Comparison of ENCODE assay signal across 2 cellular contexts in genomic region chr12:132132609-132133430, GRCh38.
TF ChIP-seq lines count a peak whose summit lies in the region.

No MANE protein-coding gene starts in this region.

TF ChIP-seq in GM23338, 12 proteins besides CTCF, POLR2A, EP300 and RAD21 (continued from another document):
- TF ChIP-seq, protein P1, sequence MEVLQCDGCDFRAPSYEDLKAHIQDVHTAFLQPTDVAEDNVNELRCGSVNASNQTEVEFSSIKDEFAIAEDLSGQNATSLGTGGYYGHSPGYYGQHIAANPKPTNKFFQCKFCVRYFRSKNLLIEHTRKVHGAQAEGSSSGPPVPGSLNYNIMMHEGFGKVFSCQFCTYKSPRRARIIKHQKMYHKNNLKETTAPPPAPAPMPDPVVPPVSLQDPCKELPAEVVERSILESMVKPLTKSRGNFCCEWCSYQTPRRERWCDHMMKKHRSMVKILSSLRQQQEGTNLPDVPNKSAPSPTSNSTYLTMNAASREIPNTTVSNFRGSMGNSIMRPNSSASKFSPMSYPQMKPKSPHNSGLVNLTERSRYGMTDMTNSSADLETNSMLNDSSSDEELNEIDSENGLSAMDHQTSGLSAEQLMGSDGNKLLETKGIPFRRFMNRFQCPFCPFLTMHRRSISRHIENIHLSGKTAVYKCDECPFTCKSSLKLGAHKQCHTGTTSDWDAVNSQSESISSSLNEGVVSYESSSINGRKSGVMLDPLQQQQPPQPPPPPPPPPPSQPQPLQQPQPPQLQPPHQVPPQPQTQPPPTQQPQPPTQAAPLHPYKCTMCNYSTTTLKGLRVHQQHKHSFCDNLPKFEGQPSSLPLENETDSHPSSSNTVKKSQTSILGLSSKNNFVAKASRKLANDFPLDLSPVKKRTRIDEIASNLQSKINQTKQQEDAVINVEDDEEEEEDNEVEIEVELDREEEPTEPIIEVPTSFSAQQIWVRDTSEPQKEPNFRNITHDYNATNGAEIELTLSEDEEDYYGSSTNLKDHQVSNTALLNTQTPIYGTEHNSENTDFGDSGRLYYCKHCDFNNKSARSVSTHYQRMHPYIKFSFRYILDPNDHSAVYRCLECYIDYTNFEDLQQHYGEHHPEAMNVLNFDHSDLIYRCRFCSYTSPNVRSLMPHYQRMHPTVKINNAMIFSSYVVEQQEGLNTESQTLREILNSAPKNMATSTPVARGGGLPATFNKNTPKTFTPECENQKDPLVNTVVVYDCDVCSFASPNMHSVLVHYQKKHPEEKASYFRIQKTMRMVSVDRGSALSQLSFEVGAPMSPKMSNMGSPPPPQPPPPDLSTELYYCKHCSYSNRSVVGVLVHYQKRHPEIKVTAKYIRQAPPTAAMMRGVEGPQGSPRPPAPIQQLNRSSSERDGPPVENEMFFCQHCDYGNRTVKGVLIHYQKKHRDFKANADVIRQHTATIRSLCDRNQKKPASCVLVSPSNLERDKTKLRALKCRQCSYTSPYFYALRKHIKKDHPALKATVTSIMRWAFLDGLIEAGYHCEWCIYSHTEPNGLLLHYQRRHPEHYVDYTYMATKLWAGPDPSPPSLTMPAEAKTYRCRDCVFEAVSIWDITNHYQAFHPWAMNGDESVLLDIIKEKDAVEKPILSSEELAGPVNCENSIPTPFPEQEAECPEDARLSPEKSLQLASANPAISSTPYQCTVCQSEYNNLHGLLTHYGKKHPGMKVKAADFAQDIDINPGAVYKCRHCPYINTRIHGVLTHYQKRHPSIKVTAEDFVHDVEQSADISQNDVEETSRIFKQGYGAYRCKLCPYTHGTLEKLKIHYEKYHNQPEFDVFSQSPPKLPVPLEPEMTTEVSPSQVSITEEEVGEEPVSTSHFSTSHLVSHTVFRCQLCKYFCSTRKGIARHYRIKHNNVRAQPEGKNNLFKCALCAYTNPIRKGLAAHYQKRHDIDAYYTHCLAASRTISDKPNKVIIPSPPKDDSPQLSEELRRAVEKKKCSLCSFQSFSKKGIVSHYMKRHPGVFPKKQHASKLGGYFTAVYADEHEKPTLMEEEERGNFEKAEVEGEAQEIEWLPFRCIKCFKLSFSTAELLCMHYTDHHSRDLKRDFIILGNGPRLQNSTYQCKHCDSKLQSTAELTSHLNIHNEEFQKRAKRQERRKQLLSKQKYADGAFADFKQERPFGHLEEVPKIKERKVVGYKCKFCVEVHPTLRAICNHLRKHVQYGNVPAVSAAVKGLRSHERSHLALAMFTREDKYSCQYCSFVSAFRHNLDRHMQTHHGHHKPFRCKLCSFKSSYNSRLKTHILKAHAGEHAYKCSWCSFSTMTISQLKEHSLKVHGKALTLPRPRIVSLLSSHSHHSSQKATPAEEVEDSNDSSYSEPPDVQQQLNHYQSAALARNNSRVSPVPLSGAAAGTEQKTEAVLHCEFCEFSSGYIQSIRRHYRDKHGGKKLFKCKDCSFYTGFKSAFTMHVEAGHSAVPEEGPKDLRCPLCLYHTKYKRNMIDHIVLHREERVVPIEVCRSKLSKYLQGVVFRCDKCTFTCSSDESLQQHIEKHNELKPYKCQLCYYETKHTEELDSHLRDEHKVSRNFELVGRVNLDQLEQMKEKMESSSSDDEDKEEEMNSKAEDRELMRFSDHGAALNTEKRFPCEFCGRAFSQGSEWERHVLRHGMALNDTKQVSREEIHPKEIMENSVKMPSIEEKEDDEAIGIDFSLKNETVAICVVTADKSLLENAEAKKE (CRISPR knock-in tag; IDR thresholded peaks at IDR 0.05), result no peak
- TF ChIP-seq NANOG (IDR thresholded peaks at IDR 0.05; ENCODE audit: borderline replicate concordance) (no peak), POLR2AphosphoS5 (IDR thresholded peaks at IDR 0.05; ENCODE audit: low read depth) (no peak), JUNB (IDR thresholded peaks at IDR 0.05; ENCODE audit: unreplicated experiment) (no peak), EZH2 (IDR thresholded peaks at IDR 0.05; ENCODE audit: low read depth, unreplicated experiment) (no peak), EZH2phosphoT487 (IDR thresholded peaks at IDR 0.05; ENCODE audit: unreplicated experiment) (no peak)
- TF ChIP-seq, protein P2, sequence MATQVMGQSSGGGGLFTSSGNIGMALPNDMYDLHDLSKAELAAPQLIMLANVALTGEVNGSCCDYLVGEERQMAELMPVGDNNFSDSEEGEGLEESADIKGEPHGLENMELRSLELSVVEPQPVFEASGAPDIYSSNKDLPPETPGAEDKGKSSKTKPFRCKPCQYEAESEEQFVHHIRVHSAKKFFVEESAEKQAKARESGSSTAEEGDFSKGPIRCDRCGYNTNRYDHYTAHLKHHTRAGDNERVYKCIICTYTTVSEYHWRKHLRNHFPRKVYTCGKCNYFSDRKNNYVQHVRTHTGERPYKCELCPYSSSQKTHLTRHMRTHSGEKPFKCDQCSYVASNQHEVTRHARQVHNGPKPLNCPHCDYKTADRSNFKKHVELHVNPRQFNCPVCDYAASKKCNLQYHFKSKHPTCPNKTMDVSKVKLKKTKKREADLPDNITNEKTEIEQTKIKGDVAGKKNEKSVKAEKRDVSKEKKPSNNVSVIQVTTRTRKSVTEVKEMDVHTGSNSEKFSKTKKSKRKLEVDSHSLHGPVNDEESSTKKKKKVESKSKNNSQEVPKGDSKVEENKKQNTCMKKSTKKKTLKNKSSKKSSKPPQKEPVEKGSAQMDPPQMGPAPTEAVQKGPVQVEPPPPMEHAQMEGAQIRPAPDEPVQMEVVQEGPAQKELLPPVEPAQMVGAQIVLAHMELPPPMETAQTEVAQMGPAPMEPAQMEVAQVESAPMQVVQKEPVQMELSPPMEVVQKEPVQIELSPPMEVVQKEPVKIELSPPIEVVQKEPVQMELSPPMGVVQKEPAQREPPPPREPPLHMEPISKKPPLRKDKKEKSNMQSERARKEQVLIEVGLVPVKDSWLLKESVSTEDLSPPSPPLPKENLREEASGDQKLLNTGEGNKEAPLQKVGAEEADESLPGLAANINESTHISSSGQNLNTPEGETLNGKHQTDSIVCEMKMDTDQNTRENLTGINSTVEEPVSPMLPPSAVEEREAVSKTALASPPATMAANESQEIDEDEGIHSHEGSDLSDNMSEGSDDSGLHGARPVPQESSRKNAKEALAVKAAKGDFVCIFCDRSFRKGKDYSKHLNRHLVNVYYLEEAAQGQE (IDR thresholded peaks at IDR 0.05; ENCODE audit: unreplicated experiment), result no peak

TF ChIP-seq in WTC11, 78 proteins besides CTCF, POLR2A, EP300 and RAD21 (continued from another document):
- TF ChIP-seq ZNF317 (CRISPR knock-in tag; IDR thresholded peaks at IDR 0.05; ENCODE audit: borderline replicate concordance, low read depth) (no peak), TP53 (CRISPR knock-in tag; IDR thresholded peaks at IDR 0.05) (no peak), CREB1 (CRISPR knock-in tag; IDR thresholded peaks at IDR 0.05) (no peak), ELF4 (CRISPR knock-in tag; IDR thresholded peaks at IDR 0.05; ENCODE audit: low read depth) (no peak), ZNF512 (CRISPR knock-in tag; IDR thresholded peaks at IDR 0.05; ENCODE audit: borderline replicate concordance) (no peak), ZNF232 (CRISPR knock-in tag; IDR thresholded peaks at IDR 0.05) (no peak)
